Comparison of ENCODE assay signal across 20 cellular contexts in the genomic region with DNA sequence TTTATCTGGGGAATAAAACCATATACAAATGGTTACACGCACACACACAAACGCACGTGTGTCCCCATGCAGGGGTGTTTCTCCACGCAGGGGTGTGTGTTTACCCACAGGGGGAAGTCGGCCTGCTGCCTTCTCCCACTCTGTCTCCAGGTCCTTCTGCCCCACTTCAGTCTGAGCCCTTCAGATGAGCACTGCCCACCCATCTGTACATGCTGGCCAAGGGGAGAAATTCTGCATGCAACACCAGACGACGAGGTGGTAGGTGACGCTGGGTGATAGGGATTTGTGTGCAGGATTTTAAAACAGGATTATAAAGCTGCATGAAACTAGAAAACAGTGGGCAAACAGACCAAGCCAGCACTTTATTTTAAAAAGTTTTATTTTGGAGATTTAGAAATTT.
DNase-seq lines count a peak whose midpoint lies in the region; ATAC-seq, FAIRE-seq and TF ChIP-seq lines count a peak whose summit lies in the region.
"Had no signal": no experiment of that assay in that cellular context is flagged by ENCODE, and none has a peak within 500 bp of the region (broad histone marks: within the 10 kb centered on the region; RNA-seq: fewer than 3 reads in every experiment).

No MANE protein-coding gene starts in this region.

- peak overlapping the region; percentile 65 for H3K27ac ChIP-seq in VCaP
- H3K27ac ChIP-seq: BLaER1 treated with 17β-estradiol and CSF1 and Interleukin-3, amounts not matched to agents 10 nM and 100 nM; HL-60 had no signal

- no peak for ATAC-seq in GM19351 (IDR thresholded peaks at IDR 0.05; ENCODE audit: unreplicated experiment)

- FAIRE-seq in D721Med (lab: Jason Lieb, UNC) = peak; percentile 21
- FAIRE-seq: GM12892, GM19239, H1 had no signal

- peak; percentile 12 for DNase-seq in NCI-H2029 treated with DMSO at 0.1 percent for 48 hours (lab: John Stamatoyannopoulos, UW)
- DNase-seq in NCI-H2029 (lab: John Stamatoyannopoulos, UW) = no peak
- no peak for DNase-seq in D721Med (ENCODE audit: insufficient read length, low spot score)
- peak; percentile 91 for DNase-seq in NCI-H524 treated with DMSO at 0.1 percent for 48 hours (lab: John Stamatoyannopoulos, UW)
- no peak for DNase-seq in NCI-H146 treated with DMSO at 0.1 percent for 48 hours (lab: John Stamatoyannopoulos, UW; ENCODE audit: unreplicated experiment)
- DNase-seq in stimulated activated CD4-positive, alpha-beta T cell treated with anti-CD3 and anti-CD28 coated beads, Interleukin-4, amount 100 ng/mL, for 4 hours = no peak
- DNase-seq: 8988T; ACHN; CD4-positive, CD25-positive, alpha-beta regulatory T cell; DMS 273 treated with DMSO at 0.1 percent for 48 hours; DND-41; GDM1; IMR-90 had no signal

- no peak for TF ChIP-seq CTCF in D721Med (IDR thresholded peaks at IDR 0.05; ENCODE audit: insufficient read depth, missing control alignments)
- no peak for TF ChIP-seq CTCF in VCaP (conservative IDR thresholded peaks at IDR 0.05)

Comparison
In these comparisons a context has a peak if more than half of its experiments do, and no peak if none do; other contexts are left out.
1. DNase-seq: peak in NCI-H2029 treated with DMSO at 0.1 percent for 48 hours (single experiment) and NCI-H524 treated with DMSO at 0.1 percent for 48 hours (single experiment); none in NCI-H2029 (single experiment), D721Med (single experiment), NCI-H146 treated with DMSO at 0.1 percent for 48 hours (single experiment) and stimulated activated CD4-positive, alpha-beta T cell treated with anti-CD3 and anti-CD28 coated beads, Interleukin-4, amount 100 ng/mL, for 4 hours (0 of 2).